Comparison of ENCODE assay signal across 12 cellular contexts in the genomic region with DNA sequence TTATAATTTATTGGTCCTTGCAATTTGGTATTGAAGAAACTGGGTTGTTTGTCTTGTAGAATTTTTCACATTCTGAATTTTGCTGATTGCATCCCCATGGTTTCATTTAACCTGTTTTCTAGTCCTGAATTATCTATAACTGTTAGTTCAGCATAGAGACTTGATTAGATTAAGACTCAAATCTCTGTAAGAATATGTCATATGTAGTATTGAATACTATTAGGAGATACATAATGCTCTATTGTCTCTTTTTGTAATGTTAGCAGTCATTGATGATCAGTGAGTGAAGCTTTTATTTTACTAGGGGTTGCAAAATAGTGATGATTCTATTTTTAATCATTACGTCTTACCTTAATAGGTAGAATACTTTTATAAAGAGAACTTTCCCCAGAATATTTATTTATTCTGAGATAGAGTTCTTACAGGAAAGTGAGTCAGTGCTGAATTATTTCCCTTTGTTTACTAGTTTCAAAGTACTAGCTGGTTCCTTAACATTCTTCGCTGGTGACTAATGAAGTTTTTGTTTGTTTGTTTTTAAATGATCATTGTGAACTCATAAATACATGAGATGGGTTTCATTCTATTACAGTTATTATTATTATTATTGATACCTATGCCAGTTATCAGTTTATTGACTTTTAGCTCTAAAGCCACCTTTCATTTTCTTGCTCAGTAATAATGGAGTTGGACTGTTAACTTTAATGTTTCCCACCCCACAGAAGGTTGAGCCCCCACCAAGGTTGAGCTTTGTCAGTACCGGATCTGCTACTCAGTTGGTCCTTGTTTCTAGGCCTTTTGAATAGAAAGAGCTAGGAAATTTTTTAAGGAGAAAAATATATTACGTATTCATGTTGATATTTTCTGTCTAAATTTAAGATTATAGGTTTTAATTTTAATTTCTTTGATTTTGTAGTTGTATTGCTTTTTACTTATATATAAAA.
A peak's percentile ranks its signal among the peaks of the same experiment; 100 is the strongest.
DNase-seq lines count a peak whose midpoint lies in the region; ATAC-seq, FAIRE-seq and TF ChIP-seq lines count a peak whose summit lies in the region.
"Had no signal": no experiment of that assay in that cellular context is flagged by ENCODE, and none has a peak within 500 bp of the region (broad histone marks: within the 10 kb centered on the region; RNA-seq: fewer than 3 reads in every experiment).

No MANE protein-coding gene starts in this region.

- peak; percentile 57 to 83 (median 72) for ATAC-seq in pancreas
- no peak for ATAC-seq in GM21360 (IDR thresholded peaks at IDR 0.05; ENCODE audit: unreplicated experiment)

- WGBS in pancreas, 2 donors, result 57 to 72% methylated on average over 4 of the region's 4 CpGs

- no peaks in the 10 kb centered on the region for H3K9me3 ChIP-seq in pancreas

- no peaks in the 10 kb centered on the region for H3K9me3 Mint-ChIP-seq in chondrocyte (ENCODE audit: low read depth)
- H3K9me3 Mint-ChIP-seq: activated CD4-positive, alpha-beta T cell treated with anti-CD3 and anti-CD28 coated beads, Interleukin-2, amount 10 ng/mL, durations not matched to agents 24 days and 14 days; neural progenitor cell had no signal

- peaks cover 8 to 18% (median 11%) of the 10 kb centered on the region in 3 donors for H3K4me1 ChIP-seq in pancreas

- H3K27me3 Mint-ChIP-seq in chondrocyte (ENCODE audit: low read depth), result no peaks in the 10 kb centered on the region
- H3K27me3 Mint-ChIP-seq: activated CD4-positive, alpha-beta T cell treated with anti-CD3 and anti-CD28 coated beads, Interleukin-2, amount 10 ng/mL, durations not matched to agents 24 days and 14 days; activated naive CD8-positive, alpha-beta T cell treated with anti-CD3 and anti-CD28 coated beads, Interleukin-2, amount 10 ng/mL, durations not matched to agents 7 days and 5 days had no signal

- FAIRE-seq in pancreas (lab: Jason Lieb, UNC), result peak; percentile 41

- H3K36me3 Mint-ChIP-seq in chondrocyte (ENCODE audit: low read depth), result no peaks in the 10 kb centered on the region
- H3K36me3 Mint-ChIP-seq: activated naive CD8-positive, alpha-beta T cell treated with anti-CD3 and anti-CD28 coated beads, Interleukin-2, amount 10 ng/mL, durations not matched to agents 7 days and 5 days had no signal

- H3K36me3 ChIP-seq in pancreas, result peaks cover 0 to 4% (median 0%) of the 10 kb centered on the region in 3 donors
- H3K36me3 ChIP-seq: neural progenitor cell had no signal

- DNase-seq in GM04503 (ENCODE audit: low read depth) (peak; percentile 40), RPMI7951 (ENCODE audit: low read depth) (peak; percentile 56), fibroblast of mammary gland (ENCODE audit: low read depth) (peak; percentile 55), pancreas (no peak), chondrocyte (ENCODE audit: low spot score) (no peak), midbrain (lab: John Stamatoyannopoulos, UW) (no peak), head of caudate nucleus (no peak)
- DNase-seq: activated CD4-positive, alpha-beta T cell treated with anti-CD3 and anti-CD28 coated beads, Interleukin-2, amount 10 ng/mL, durations not matched to agents 24 days and 14 days; activated naive CD8-positive, alpha-beta T cell treated with anti-CD3 and anti-CD28 coated beads, Interleukin-2, amount 10 ng/mL, durations not matched to agents 7 days and 5 days; NCI-H1092 treated with DMSO at 0.1 percent for 48 hours had no signal

- H3K4me3 Mint-ChIP-seq in chondrocyte (ENCODE audit: unreplicated experiment), result no peak overlapping the region
- H3K4me3 Mint-ChIP-seq: activated CD4-positive, alpha-beta T cell treated with anti-CD3 and anti-CD28 coated beads, Interleukin-2, amount 10 ng/mL, durations not matched to agents 24 days and 14 days; activated naive CD8-positive, alpha-beta T cell treated with anti-CD3 and anti-CD28 coated beads, Interleukin-2, amount 10 ng/mL, durations not matched to agents 7 days and 5 days; neural progenitor cell had no signal

- TF ChIP-seq CTCF in fibroblast of mammary gland (conservative IDR thresholded peaks at IDR 0.05; ENCODE audit: control insufficient read depth, insufficient read depth, low read depth, low read length) (no peak), pancreas (IDR thresholded peaks at IDR 0.05) (no peak), chondrocyte (IDR thresholded peaks at IDR 0.05) (no peak)

- H3K27me3 ChIP-seq in pancreas, result no peaks in the 10 kb centered on the region
- H3K27me3 ChIP-seq: neural progenitor cell had no signal

- intact Hi-C loops in pancreas (cut with DNase I) (no loop called here), head of caudate nucleus (cut with DNase I) (no loop called here)

- H3K4me3 ChIP-seq in fibroblast of mammary gland (ENCODE audit: control insufficient read depth, low read depth, low read length) (no peak overlapping the region), pancreas (no peak overlapping the region)
- H3K4me3 ChIP-seq: neural progenitor cell had no signal

- H3K27ac Mint-ChIP-seq in chondrocyte (ENCODE audit: unreplicated experiment), result no peak overlapping the region
- H3K27ac Mint-ChIP-seq: activated CD4-positive, alpha-beta T cell treated with anti-CD3 and anti-CD28 coated beads, Interleukin-2, amount 10 ng/mL, durations not matched to agents 24 days and 14 days; activated naive CD8-positive, alpha-beta T cell treated with anti-CD3 and anti-CD28 coated beads, Interleukin-2, amount 10 ng/mL, durations not matched to agents 7 days and 5 days; neural progenitor cell had no signal

- H3K27ac ChIP-seq in pancreas, result peak overlapping the region in 2 of 4 donors; percentile 53 to 67
- H3K27ac ChIP-seq: neural progenitor cell had no signal

- H3K4me1 Mint-ChIP-seq in chondrocyte (ENCODE audit: low read depth), result peaks cover 24% of the 10 kb centered on the region
- H3K4me1 Mint-ChIP-seq: activated CD4-positive, alpha-beta T cell treated with anti-CD3 and anti-CD28 coated beads, Interleukin-2, amount 10 ng/mL, durations not matched to agents 24 days and 14 days; activated naive CD8-positive, alpha-beta T cell treated with anti-CD3 and anti-CD28 coated beads, Interleukin-2, amount 10 ng/mL, durations not matched to agents 7 days and 5 days; neural progenitor cell had no signal

Comparison
In these comparisons a context has a peak if more than half of its experiments do, and no peak if none do; other contexts are left out.
1. DNase-seq: peak in GM04503 (single experiment), RPMI7951 (single experiment) and fibroblast of mammary gland (single experiment); none in pancreas (0 of 6), chondrocyte (single experiment), midbrain (single experiment) and head of caudate nucleus (0 of 42).